ENCODE assay signal across 21 cellular contexts in the genomic region with DNA sequence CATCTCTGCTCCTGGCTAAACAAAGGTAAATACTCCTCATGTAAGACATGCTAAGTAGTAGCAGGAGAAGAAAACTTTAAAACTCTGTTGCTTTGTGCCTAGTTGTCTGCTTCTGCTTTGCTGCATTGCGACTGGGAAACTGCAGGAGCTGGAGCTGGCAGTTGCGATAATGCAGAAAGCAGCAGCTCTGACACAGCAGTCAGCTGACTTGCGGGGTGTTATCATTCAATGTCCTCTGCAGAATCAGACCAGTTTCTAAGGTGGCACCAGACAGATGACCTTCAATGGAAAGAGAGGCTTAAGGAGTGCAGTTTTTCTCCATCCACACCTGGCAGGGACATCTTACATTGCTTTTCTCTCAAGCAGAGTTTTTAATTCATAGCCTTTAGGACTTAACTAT.
DNase-seq lines count a peak whose midpoint lies in the region; ATAC-seq and TF ChIP-seq lines count a peak whose summit lies in the region.
"Had no signal": no experiment of that assay in that cellular context is flagged by ENCODE, and none has a peak within 500 bp of the region (broad histone marks: within the 10 kb centered on the region; RNA-seq: fewer than 3 reads in every experiment).

No MANE protein-coding gene starts in this region.

- TF ChIP-seq CTCF in left ventricle myocardium inferior (IDR thresholded peaks at IDR 0.05; ENCODE audit: borderline replicate concordance) (no peak), right atrium auricular region (IDR thresholded peaks at IDR 0.05) (no peak), testis (IDR thresholded peaks at IDR 0.05) (no peak), transverse colon (IDR thresholded peaks at IDR 0.05) (no peak), GM13976 (IDR thresholded peaks at IDR 0.05; ENCODE audit: borderline replicate concordance, control extremely low read depth, extremely low read depth, insufficient read depth, missing control alignments) (no peak)

- no peaks in the 10 kb centered on the region for H3K4me1 ChIP-seq in left ventricle myocardium inferior
- H3K4me1 ChIP-seq in right atrium auricular region: no peaks in the 10 kb centered on the region
- no peaks in the 10 kb centered on the region for H3K4me1 ChIP-seq in testis
- no peaks in the 10 kb centered on the region for H3K4me1 ChIP-seq in transverse colon
- H3K4me1 ChIP-seq: spleen had no signal

- 36 to 52% methylated on average over 3 of the region's 3 CpGs for WGBS in testis, 2 donors
- 94% methylated on average over 3 of the region's 3 CpGs; no CpG with 5 or more reads in 1 of the 2 donors for WGBS in transverse colon (ENCODE audit: low coverage in 1 of 2), 2 donors

- H3K4me3 ChIP-seq in left ventricle myocardium inferior (peak overlapping the region; percentile 22), right atrium auricular region (peak overlapping the region in 1 of 2 donors; percentile 21), testis (no peak overlapping the region), transverse colon (no peak overlapping the region)
- H3K4me3 ChIP-seq: spleen had no signal

- intact Hi-C loops in left ventricle myocardium inferior (cut with micrococcal nuclease) (no loop called here), testis (cut with DNase I; ENCODE audit: low total_unique reads) (no loop called here), transverse colon (cut with DNase I; ENCODE audit: low total_unique reads) (no loop called here)

- H3K27me3 ChIP-seq in left ventricle myocardium inferior (ENCODE audit: low read depth) (no peaks in the 10 kb centered on the region), right atrium auricular region (no peaks in the 10 kb centered on the region), testis (no peaks in the 10 kb centered on the region), transverse colon (no peaks in the 10 kb centered on the region)
- H3K27me3 ChIP-seq: spleen had no signal

- no peak for TF ChIP-seq EP300 in transverse colon (IDR thresholded peaks at IDR 0.05; ENCODE audit: low read depth)

- no peak for ATAC-seq in GM19463 (IDR thresholded peaks at IDR 0.05; ENCODE audit: unreplicated experiment)
- ATAC-seq: activated CD4-positive, CD25-positive, alpha-beta regulatory T cell treated with anti-CD3 and anti-CD28 coated beads, Interleukin-2, amount 50 U/mL, for 24 hours; activated CD8-positive, alpha-beta T cell treated with anti-CD3 and anti-CD28 coated beads for 36 hours had no signal

- DNase-seq in left ventricle myocardium inferior (no peak), right atrium auricular region (ENCODE audit: low spot score) (no peak), NCI-H774 (lab: John Stamatoyannopoulos, UW) (peak; percentile 40), caudate nucleus (lab: John Stamatoyannopoulos, UW) (peak in 34 of 61 donors; percentile 1 to 61 (median 25)), testis (peak; percentile 19), transverse colon (no peak), GM13976 (ENCODE audit: low spot score) (no peak)
- DNase-seq: activated CD8-positive, alpha-beta T cell treated with anti-CD3 and anti-CD28 coated beads for 36 hours; activated effector memory CD4-positive, alpha-beta T cell treated with Interleukin-2 at 50 U/mL for 16 hours; effector CD8-positive, alpha-beta T cell; IMR-90; kidney glomerular epithelial cell; mesenchymal stem cell; NCI-H2107; NCI-H524 treated with DMSO at 0.1 percent for 48 hours; SIG-M5; spleen; stimulated activated CD4-positive, alpha-beta T cell treated with anti-CD3 and anti-CD28 coated beads, Interleukin-4, amount 100 ng/mL, for 4 hours; stimulated activated naive CD4-positive, alpha-beta T cell had no signal

- in situ Hi-C loops in transverse colon (cut with MboI; ENCODE audit: low pct_ligation_motif_present in 1 of 4, low pct_unique_long_range_greater_than_20kb in 1 of 4, low sequenced_read_pairs in 3 of 4) (no loop called here), GM13976 (cut with MboI; ENCODE audit: low sequenced_read_pairs, unreplicated experiment) (no loop called here)

- no peaks in the 10 kb centered on the region for H3K36me3 ChIP-seq in left ventricle myocardium inferior
- no peaks in the 10 kb centered on the region for H3K36me3 ChIP-seq in right atrium auricular region
- no peaks in the 10 kb centered on the region for H3K36me3 ChIP-seq in testis (ENCODE audit: low read depth, missing control alignments)
- no peaks in the 10 kb centered on the region for H3K36me3 ChIP-seq in transverse colon
- H3K36me3 ChIP-seq: spleen had no signal

- H3K27ac ChIP-seq in left ventricle myocardium inferior (replicated peaks) (no peak overlapping the region), right atrium auricular region (peak overlapping the region in 1 of 2 donors; percentile 14), caudate nucleus (ENCODE audit: low read depth, low read length) (peak overlapping the region; percentile 71), testis (no peak overlapping the region), transverse colon (no peak overlapping the region)
- H3K27ac ChIP-seq: spleen had no signal

- H3K9me3 ChIP-seq in left ventricle myocardium inferior (replicated peaks): no peaks in the 10 kb centered on the region
- no peaks in the 10 kb centered on the region for H3K9me3 ChIP-seq in right atrium auricular region
- no peaks in the 10 kb centered on the region for H3K9me3 ChIP-seq in testis
- H3K9me3 ChIP-seq in transverse colon: no peaks in the 10 kb centered on the region
- H3K9me3 ChIP-seq: spleen had no signal

- TF ChIP-seq POLR2A in testis (IDR thresholded peaks at IDR 0.05): no peak
- TF ChIP-seq POLR2A in transverse colon (IDR thresholded peaks at IDR 0.05): no peak

Comparison
In these comparisons a context has a peak if more than half of its experiments do, and no peak if none do; other contexts are left out.
1. DNase-seq: peak in NCI-H774 (single experiment), caudate nucleus (34 of 61) and testis (single experiment); none in left ventricle myocardium inferior (single experiment), right atrium auricular region (single experiment), transverse colon (single experiment) and GM13976 (single experiment).